Comparison of ENCODE assay signal across 8 cellular contexts in genomic region chr14:105490572-105491365, GRCh38. TPM values are rescaled to one million over a fixed set of nuclear protein-coding genes. Genes with fewer than 3 reads are reported as not detected.
A peak's percentile ranks its signal among the peaks of the same experiment; 100 is the strongest.
DNase-seq lines count a peak whose midpoint lies in the region; ATAC-seq and TF ChIP-seq lines count a peak whose summit lies in the region.

A gene with protein sequence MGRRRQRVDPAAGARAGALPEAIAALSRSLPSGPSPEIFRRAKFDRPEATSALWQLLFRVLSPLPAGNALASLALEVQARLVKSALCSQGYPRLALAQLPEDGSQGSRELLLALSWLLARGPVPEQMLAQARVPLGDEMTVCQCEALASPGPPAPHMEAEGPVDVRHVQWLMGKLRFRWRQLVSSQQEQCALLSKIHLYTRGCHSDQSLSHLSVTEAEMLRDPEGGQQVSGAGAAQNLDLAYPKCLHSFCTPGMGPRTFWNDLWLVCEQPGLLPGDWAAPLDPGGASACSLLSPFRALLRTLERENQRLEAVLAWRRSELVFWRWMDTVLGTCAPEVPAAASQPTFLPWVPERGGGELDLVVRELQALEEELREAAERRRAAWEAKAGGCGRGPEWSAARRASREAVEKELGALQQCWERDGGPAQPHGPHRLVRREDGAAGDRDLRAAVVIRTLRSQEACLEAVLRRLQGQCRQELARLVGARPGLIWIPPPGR (plus strand): TSS chr14:105491246. CDS start chr14:105491376, 130 bp downstream.

- H3K27ac ChIP-seq in VCaP (peak within 1 kb of the TSS; percentile 89), breast epithelium (peak within 1 kb of the TSS; percentile 99 to 100), iPS-18a (ENCODE audit: low read length) (peak within 1 kb of the TSS; percentile 53)

- H3K27me3 ChIP-seq in breast epithelium, result no peaks in the 10 kb centered on the region
- peaks cover 39% of the 10 kb centered on the region for H3K27me3 ChIP-seq in iPS-18a (ENCODE audit: control insufficient read depth, insufficient read depth, low read length)
- H3K27me3 ChIP-seq in skeletal muscle satellite cell (ENCODE audit: control insufficient read depth, insufficient read depth, low read length), result no peaks in the 10 kb centered on the region

- intact Hi-C loops in breast epithelium (cut with DNase I; ENCODE audit: low total_unique reads), result no loop called here

- ATAC-seq in GM18873 (IDR thresholded peaks at IDR 0.05; ENCODE audit: low FRiP score, unreplicated experiment) (peak; percentile 76), HG03139 (IDR thresholded peaks at IDR 0.05; ENCODE audit: unreplicated experiment) (peak; percentile 59)

- peak within 1 kb of the TSS; percentile 74 for H3K9ac ChIP-seq in iPS-18a (ENCODE audit: low read length)
- H3K9ac ChIP-seq in skeletal muscle satellite cell (ENCODE audit: low read depth, low read length), result peak within 1 kb of the TSS; percentile 89

- H3K4me2 ChIP-seq in skeletal muscle satellite cell (ENCODE audit: low read length), result peak within 1 kb of the TSS; percentile 98

- DNase-seq in AG08395 (ENCODE audit: low spot score) (peak; percentile 99), NCI-H2196 treated with DMSO at 0.1 percent for 48 hours (lab: John Stamatoyannopoulos, UW; ENCODE audit: unreplicated experiment) (peak; percentile 94), breast epithelium (ENCODE audit: low spot score in 2 of 2) (peak; percentile 100)

- H3K36me3 ChIP-seq in breast epithelium, result no peaks in the 10 kb centered on the region
- no peaks in the 10 kb centered on the region for H3K36me3 ChIP-seq in iPS-18a (ENCODE audit: control insufficient read depth, low read depth, low read length)
- H3K36me3 ChIP-seq in skeletal muscle satellite cell (ENCODE audit: insufficient read depth, low read length), result no peaks in the 10 kb centered on the region

- no peak for TF ChIP-seq POLR2A in breast epithelium (IDR thresholded peaks at IDR 0.05)

- H3K4me1 ChIP-seq in breast epithelium (peaks cover 0 to 18% of the 10 kb centered on the region in 2 donors), iPS-18a (ENCODE audit: control insufficient read depth, low read depth, low read length) (peaks cover 4% of the 10 kb centered on the region), skeletal muscle satellite cell (ENCODE audit: control insufficient read depth, insufficient read depth, low read length) (peaks cover 12% of the 10 kb centered on the region)

- TF ChIP-seq CTCF in VCaP (conservative IDR thresholded peaks at IDR 0.05) (peak; percentile 94), breast epithelium (IDR thresholded peaks at IDR 0.05) (peak; percentile 45 to 98 (median 62))

- no peaks in the 10 kb centered on the region for H3K9me3 ChIP-seq in breast epithelium
- no peaks in the 10 kb centered on the region for H3K9me3 ChIP-seq in iPS-18a (ENCODE audit: control insufficient read depth, low read depth, low read length)
- H3K9me3 ChIP-seq in skeletal muscle satellite cell (replicated peaks; ENCODE audit: low read length), result no peaks in the 10 kb centered on the region

- peak within 1 kb of the TSS; percentile 77 to 88 (median 79) for H3K4me3 ChIP-seq in breast epithelium
- H3K4me3 ChIP-seq in iPS-18a (ENCODE audit: low read length), result peak within 1 kb of the TSS; percentile 76
- peak within 1 kb of the TSS; percentile 81 for H3K4me3 ChIP-seq in skeletal muscle satellite cell (ENCODE audit: low read length)

RNA-seq across cellular contexts. Expression of the gene that starts here (rescaled TPM):
- 1 to 10 TPM; 4.9 to 7.8 (median 6.7) TPM for total RNA-seq in breast epithelium
- 11.4 and 12.7 TPM in 2 replicates for total RNA-seq in skeletal muscle satellite cell (2012; rRNA removed)

Comparison
In these comparisons a context has a peak if more than half of its experiments do, and no peak if none do; other contexts are left out.
1. Peak in every context shown above with its lines: DNase-seq, ATAC-seq, H3K4me3 ChIP-seq and H3K27ac ChIP-seq.